In genomic region chr17:55770220-55770870, GRCh38 we compare ENCODE assay signal across 8 cellular contexts. TPM values are rescaled to one million over a fixed set of nuclear protein-coding genes. Genes with fewer than 3 reads are reported as not detected.
DNase-seq lines count a peak whose midpoint lies in the region; ATAC-seq and TF ChIP-seq lines count a peak whose summit lies in the region.

No MANE protein-coding gene starts in this region.

- no peak overlapping the region for H3K27ac ChIP-seq in 22Rv1
- no peak overlapping the region for H3K27ac ChIP-seq in brain microvascular endothelial cell
- no peak overlapping the region for H3K27ac ChIP-seq in aorta (ENCODE audit: low read depth in 1 of 2, low read length in 2 of 2)
- H3K27ac ChIP-seq in caudate nucleus (ENCODE audit: low read depth, low read length): no peak overlapping the region

- in situ Hi-C loops in brain microvascular endothelial cell (cut with HindIII; ENCODE audit: low pct_ligation_motif_present, low sequenced_read_pairs): no loop called here

- ATAC-seq in left colon (peak; percentile 61), aorta (ENCODE audit: low FRiP score) (peak; percentile 82), GM21723 (IDR thresholded peaks at IDR 0.05; ENCODE audit: unreplicated experiment) (no peak)

- 37% methylated on average over 4 of the region's 4 CpGs for WGBS in aorta, 2 donors

- H3K27me3 ChIP-seq in brain microvascular endothelial cell (replicated peaks) (no peaks in the 10 kb centered on the region), aorta (ENCODE audit: control insufficient read depth in 1 of 2, insufficient read depth in 2 of 2, low read length in 1 of 2) (no peaks in the 10 kb centered on the region)

- no peaks in the 10 kb centered on the region for H3K9me3 ChIP-seq in aorta (ENCODE audit: control insufficient read depth, low read length)

- H3K36me3 ChIP-seq in brain microvascular endothelial cell (replicated peaks) (peaks cover 17% of the 10 kb centered on the region), aorta (ENCODE audit: control insufficient read depth in 1 of 2, insufficient read depth in 2 of 2, low read length in 1 of 2) (peaks cover 0 to 11% of the 10 kb centered on the region in 2 donors)

- H3K4me3 ChIP-seq in GM12865 (ENCODE audit: low read depth, low read length): no peak overlapping the region
- no peak overlapping the region for H3K4me3 ChIP-seq in brain microvascular endothelial cell (ENCODE audit: low read depth, low read length)
- H3K4me3 ChIP-seq in aorta (ENCODE audit: low read length in 2 of 2): no peak overlapping the region

- peak; percentile 42 for DNase-seq in GM12865 (ENCODE audit: low read depth)
- peak; percentile 3 for DNase-seq in NCI-H2196 treated with DMSO at 0.1 percent for 48 hours (lab: John Stamatoyannopoulos, UW; ENCODE audit: unreplicated experiment)
- peak; percentile 28 for DNase-seq in brain microvascular endothelial cell
- no peak for DNase-seq in left colon
- no peak for DNase-seq in aorta
- no peak for DNase-seq in caudate nucleus (lab: John Stamatoyannopoulos, UW)

- peak; percentile 67 for TF ChIP-seq CTCF in 22Rv1 (IDR thresholded peaks at IDR 0.05)
- TF ChIP-seq CTCF in GM12865 (IDR thresholded peaks at IDR 0.05; ENCODE audit: insufficient read depth, low read depth, low read length, missing control alignments): peak; percentile 29
- peak; percentile 48 for TF ChIP-seq CTCF in brain microvascular endothelial cell (IDR thresholded peaks at IDR 0.05; ENCODE audit: low read depth, low read length, missing control alignments)

- intact Hi-C loops in left colon (cut with DNase I, micrococcal nuclease): loop anchor here in 1 of 2 donors (2.0 kb wide), 1 partner anchor 244 kb away; no protein-coding TSS in a partner anchor
- intact Hi-C loops in aorta (cut with DNase I): loop anchor here (2.0 to 5.0 kb wide), 2 partner anchors 243 to 244 kb away; no protein-coding TSS in a partner anchor

- no peaks in the 10 kb centered on the region for H3K4me1 ChIP-seq in aorta (ENCODE audit: control insufficient read depth in 1 of 2, insufficient read depth in 2 of 2, low read length in 2 of 2)

RNA-seq across cellular contexts. Expression of gene PCTP, which starts 19.5 kb away (rescaled TPM):
- total RNA-seq in left colon: 10 to 100 TPM; 36.9 to 38.9 TPM
- total RNA-seq in aorta: 10 to 100 TPM in 1 of 2 donors, 1 to 10 TPM in 1; 8.9 to 11.2 TPM
- polyA plus RNA-seq in aorta: 10 to 100 TPM in 1 of 2 donors, 1 to 10 TPM in 1; 4.9 to 16.9 TPM

RNA-seq across cellular contexts. Expression of gene TMEM100, which starts 47.7 kb away (rescaled TPM):
- total RNA-seq in left colon (1 to 10 TPM; 4.9 to 6.1 TPM), aorta (10 to 100 TPM in 1 of 2 donors, 1 to 10 TPM in 1; 6.7 to 24.4 TPM)
- 1 to 10 TPM; 1.5 TPM for polyA plus RNA-seq in aorta

Comparison
In these comparisons a context has a peak if more than half of its experiments do, and no peak if none do; other contexts are left out.
1. DNase-seq: peak in GM12865 (single experiment), NCI-H2196 treated with DMSO at 0.1 percent for 48 hours (single experiment) and brain microvascular endothelial cell (single experiment); none in left colon (0 of 2), aorta (0 of 2) and caudate nucleus (0 of 61).
2. Peak in every context shown above with its lines, with median percentiles within 50 percentile points of each other: CTCF ChIP-seq.